ENCODE assay signal across 24 cellular contexts in genomic region chr13:43990021-43990420, GRCh38.
"Had no signal": no experiment of that assay in that cellular context is flagged by ENCODE, and none has a peak within 500 bp of the region (broad histone marks: within the 10 kb centered on the region; RNA-seq: fewer than 3 reads in every experiment).

No MANE protein-coding gene starts in this region.

- H3K36me3 ChIP-seq: ascending aorta, brain microvascular endothelial cell, colonic mucosa had no signal

- H3K9me3 ChIP-seq: ascending aorta, colonic mucosa had no signal

- H3K4me3 ChIP-seq: ascending aorta, colonic mucosa had no signal

- ATAC-seq: activated CD4-positive, alpha-beta T cell treated with anti-CD3 and anti-CD28 coated beads for 36 hours; activated naive CD4-positive, alpha-beta T cell treated with anti-CD3 and anti-CD28 coated beads, Interleukin-2, amount 50 U/mL, for 72 hours; activated T-cell treated with anti-CD3 and anti-CD28 coated beads, Interleukin-2, amount 50 U/mL, for 72 hours had no signal

- H3K27ac ChIP-seq: ascending aorta, brain microvascular endothelial cell, colonic mucosa, epithelial cell of prostate had no signal

- DNase-seq: activated CD4-positive, alpha-beta memory T cell treated with anti-CD3 and anti-CD28 coated beads for 36 hours; activated CD4-positive, alpha-beta T cell treated with anti-CD3 and anti-CD28 coated beads for 36 hours; activated CD4-positive, alpha-beta T cell treated with anti-CD3 and anti-CD28 coated beads, Interleukin-2, amount 10 ng/mL, durations not matched to agents 24 days and 14 days; activated CD4-positive, CD25-positive, alpha-beta regulatory T cell; activated CD4-positive, CD25-positive, alpha-beta regulatory T cell treated with anti-CD3 and anti-CD28 coated beads, Interleukin-2, amount 50 U/mL, for 72 hours; activated CD8-positive, alpha-beta memory T cell treated with anti-CD3 and anti-CD28 coated beads, Interleukin-2, amount 50 U/mL, for 48 hours; activated gamma-delta T cell; activated naive CD4-positive, alpha-beta T cell; activated naive CD4-positive, alpha-beta T cell treated with anti-CD3 and anti-CD28 coated beads, Interleukin-2, amount 10 ng/mL, durations not matched to agents 7 days and 5 days; activated naive CD8-positive, alpha-beta T cell treated with anti-CD3 and anti-CD28 coated beads, Interleukin-2, amount 10 ng/mL, durations not matched to agents 7 days and 5 days; activated T-cell treated with anti-CD3 and anti-CD28 coated beads for 4 hours; activated T-cell treated with anti-CD3 and anti-CD28 coated beads, Interleukin-2, amount 50 U/mL, for 24 hours; activated T-cell treated with anti-CD3 and anti-CD28 coated beads, Interleukin-2, amount 50 U/mL, for 72 hours; brain microvascular endothelial cell; central memory CD4-positive, alpha-beta T cell; cerebellar nuclear complex; colonic mucosa; effector CD8-positive, alpha-beta T cell; foreskin fibroblast; head of caudate nucleus; T-helper 2 cell had no signal

- H3K27me3 ChIP-seq: ascending aorta, brain microvascular endothelial cell, colonic mucosa had no signal

- H3K4me1 ChIP-seq: colonic mucosa had no signal
